Comparison of ENCODE assay signal across 1 cellular context in the genomic region with DNA sequence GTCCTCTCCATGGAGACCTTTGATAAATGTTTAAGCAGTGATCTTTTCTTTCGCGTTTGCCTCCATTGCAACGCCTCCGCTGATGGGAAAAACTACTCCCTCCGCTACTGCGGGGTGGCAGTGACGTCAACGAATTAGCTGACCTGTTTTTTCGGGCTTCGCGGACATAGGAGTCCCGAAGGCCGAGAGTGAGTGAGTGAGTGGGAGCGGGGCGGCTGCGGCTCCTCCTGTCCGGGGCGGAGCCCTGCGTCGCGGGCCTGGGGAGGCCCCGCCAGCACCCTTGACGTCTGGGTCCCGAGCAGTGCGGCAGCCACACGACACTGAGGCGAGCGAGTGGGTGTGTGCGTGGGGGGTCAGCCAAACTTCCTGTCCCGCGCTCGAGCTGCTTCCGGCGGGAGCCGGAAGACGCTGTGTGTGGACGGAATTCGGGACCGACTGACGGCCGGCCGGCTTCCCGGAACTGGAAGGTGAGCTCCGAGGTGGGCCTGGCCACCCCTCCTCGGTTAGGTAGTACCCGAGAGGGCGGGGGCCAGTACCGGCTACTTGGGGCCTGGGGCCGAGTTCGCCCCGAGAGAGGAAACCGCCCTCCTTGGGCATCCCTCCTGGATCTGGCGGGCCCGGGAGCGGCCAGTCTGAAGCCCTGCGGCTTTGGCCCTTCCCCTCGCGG.
A peak's percentile ranks its signal among the peaks of the same experiment; 100 is the strongest.
TF ChIP-seq lines count a peak whose summit lies in the region.

A gene with protein sequence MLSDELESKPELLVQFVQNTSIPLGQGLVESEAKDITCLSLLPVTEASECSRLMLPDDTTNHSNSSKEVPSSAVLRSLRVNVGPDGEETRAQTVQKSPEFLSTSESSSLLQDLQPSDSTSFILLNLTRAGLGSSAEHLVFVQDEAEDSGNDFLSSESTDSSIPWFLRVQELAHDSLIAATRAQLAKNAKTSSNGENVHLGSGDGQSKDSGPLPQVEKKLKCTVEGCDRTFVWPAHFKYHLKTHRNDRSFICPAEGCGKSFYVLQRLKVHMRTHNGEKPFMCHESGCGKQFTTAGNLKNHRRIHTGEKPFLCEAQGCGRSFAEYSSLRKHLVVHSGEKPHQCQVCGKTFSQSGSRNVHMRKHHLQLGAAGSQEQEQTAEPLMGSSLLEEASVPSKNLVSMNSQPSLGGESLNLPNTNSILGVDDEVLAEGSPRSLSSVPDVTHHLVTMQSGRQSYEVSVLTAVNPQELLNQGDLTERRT (plus strand): TSS at position 411 of the 667 bp plus-strand sequence. CDS start 5,317 bp downstream, outside the sequence.

TF ChIP-seq in K562, 482 proteins besides CTCF, POLR2A, EP300 and RAD21 (continued from another document and continues in another):
- TF ChIP-seq UBTF (IDR thresholded peaks at IDR 0.05; ENCODE audit: borderline replicate concordance in 1 of 2, low read depth in 2 of 2, low read length in 2 of 2): peak; percentile 71 to 97; a peak in 3 of 4 replicates
- TF ChIP-seq ZNF77 (CRISPR knock-in tag; IDR thresholded peaks at IDR 0.05): no peak
- TF ChIP-seq SIN3B (IDR thresholded peaks at IDR 0.05; ENCODE audit: low read depth): peak; percentile 76
- no peak for TF ChIP-seq COPS2 (conservative IDR thresholded peaks at IDR 0.05)
- peak; percentile 71 for TF ChIP-seq HCFC1 (IDR thresholded peaks at IDR 0.05; ENCODE audit: low read depth, low read length)
- peak; percentile 87 for TF ChIP-seq JUND (IDR thresholded peaks at IDR 0.05; ENCODE audit: borderline replicate concordance, low read depth, low read length)
- peak; percentile 77; the same call in 1 of the 3 replicates for TF ChIP-seq JUND (tag; IDR thresholded peaks at IDR 0.05; ENCODE audit: borderline replicate concordance, low read depth, low read length)
- TF ChIP-seq FOXO4 (CRISPR knock-in tag; IDR thresholded peaks at IDR 0.05): no peak
- TF ChIP-seq OTX1 (CRISPR knock-in tag; IDR thresholded peaks at IDR 0.05): no peak
- TF ChIP-seq PHTF2 (CRISPR knock-in tag; IDR thresholded peaks at IDR 0.05): no peak
- TF ChIP-seq POLR2G (IDR thresholded peaks at IDR 0.05; ENCODE audit: low read depth, low read length): peak; percentile 92
- no peak for TF ChIP-seq ZNF324 (CRISPR knock-in tag; IDR thresholded peaks at IDR 0.05)
- peak; percentile 68 for TF ChIP-seq RBM22 (IDR thresholded peaks at IDR 0.05; ENCODE audit: low read depth, low read length, poor library complexity, severe bottlenecking)
- TF ChIP-seq PTBP1 (IDR thresholded peaks at IDR 0.05; ENCODE audit: low read depth, low read length): no peak
- TF ChIP-seq SOX6 (IDR thresholded peaks at IDR 0.05): peak; percentile 20
- TF ChIP-seq PML (IDR thresholded peaks at IDR 0.05; ENCODE audit: low read length): peak; percentile 33; the same call in 1 of the 2 replicates
- TF ChIP-seq, protein P1, sequence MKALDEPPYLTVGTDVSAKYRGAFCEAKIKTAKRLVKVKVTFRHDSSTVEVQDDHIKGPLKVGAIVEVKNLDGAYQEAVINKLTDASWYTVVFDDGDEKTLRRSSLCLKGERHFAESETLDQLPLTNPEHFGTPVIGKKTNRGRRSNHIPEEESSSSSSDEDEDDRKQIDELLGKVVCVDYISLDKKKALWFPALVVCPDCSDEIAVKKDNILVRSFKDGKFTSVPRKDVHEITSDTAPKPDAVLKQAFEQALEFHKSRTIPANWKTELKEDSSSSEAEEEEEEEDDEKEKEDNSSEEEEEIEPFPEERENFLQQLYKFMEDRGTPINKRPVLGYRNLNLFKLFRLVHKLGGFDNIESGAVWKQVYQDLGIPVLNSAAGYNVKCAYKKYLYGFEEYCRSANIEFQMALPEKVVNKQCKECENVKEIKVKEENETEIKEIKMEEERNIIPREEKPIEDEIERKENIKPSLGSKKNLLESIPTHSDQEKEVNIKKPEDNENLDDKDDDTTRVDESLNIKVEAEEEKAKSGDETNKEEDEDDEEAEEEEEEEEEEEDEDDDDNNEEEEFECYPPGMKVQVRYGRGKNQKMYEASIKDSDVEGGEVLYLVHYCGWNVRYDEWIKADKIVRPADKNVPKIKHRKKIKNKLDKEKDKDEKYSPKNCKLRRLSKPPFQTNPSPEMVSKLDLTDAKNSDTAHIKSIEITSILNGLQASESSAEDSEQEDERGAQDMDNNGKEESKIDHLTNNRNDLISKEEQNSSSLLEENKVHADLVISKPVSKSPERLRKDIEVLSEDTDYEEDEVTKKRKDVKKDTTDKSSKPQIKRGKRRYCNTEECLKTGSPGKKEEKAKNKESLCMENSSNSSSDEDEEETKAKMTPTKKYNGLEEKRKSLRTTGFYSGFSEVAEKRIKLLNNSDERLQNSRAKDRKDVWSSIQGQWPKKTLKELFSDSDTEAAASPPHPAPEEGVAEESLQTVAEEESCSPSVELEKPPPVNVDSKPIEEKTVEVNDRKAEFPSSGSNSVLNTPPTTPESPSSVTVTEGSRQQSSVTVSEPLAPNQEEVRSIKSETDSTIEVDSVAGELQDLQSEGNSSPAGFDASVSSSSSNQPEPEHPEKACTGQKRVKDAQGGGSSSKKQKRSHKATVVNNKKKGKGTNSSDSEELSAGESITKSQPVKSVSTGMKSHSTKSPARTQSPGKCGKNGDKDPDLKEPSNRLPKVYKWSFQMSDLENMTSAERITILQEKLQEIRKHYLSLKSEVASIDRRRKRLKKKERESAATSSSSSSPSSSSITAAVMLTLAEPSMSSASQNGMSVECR (CRISPR knock-in tag; IDR thresholded peaks at IDR 0.05): peak; percentile 79
- TF ChIP-seq, protein P2, sequence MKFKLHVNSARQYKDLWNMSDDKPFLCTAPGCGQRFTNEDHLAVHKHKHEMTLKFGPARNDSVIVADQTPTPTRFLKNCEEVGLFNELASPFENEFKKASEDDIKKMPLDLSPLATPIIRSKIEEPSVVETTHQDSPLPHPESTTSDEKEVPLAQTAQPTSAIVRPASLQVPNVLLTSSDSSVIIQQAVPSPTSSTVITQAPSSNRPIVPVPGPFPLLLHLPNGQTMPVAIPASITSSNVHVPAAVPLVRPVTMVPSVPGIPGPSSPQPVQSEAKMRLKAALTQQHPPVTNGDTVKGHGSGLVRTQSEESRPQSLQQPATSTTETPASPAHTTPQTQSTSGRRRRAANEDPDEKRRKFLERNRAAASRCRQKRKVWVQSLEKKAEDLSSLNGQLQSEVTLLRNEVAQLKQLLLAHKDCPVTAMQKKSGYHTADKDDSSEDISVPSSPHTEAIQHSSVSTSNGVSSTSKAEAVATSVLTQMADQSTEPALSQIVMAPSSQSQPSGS (CRISPR knock-in tag; IDR thresholded peaks at IDR 0.05): peak; percentile 63; the same call in 1 of the 2 replicates
- peak; percentile 94 for TF ChIP-seq CREM (IDR thresholded peaks at IDR 0.05; ENCODE audit: low read depth)
- no peak for TF ChIP-seq ZNF23 (CRISPR knock-in tag; IDR thresholded peaks at IDR 0.05)
- peak; percentile 92 for TF ChIP-seq HES1 (IDR thresholded peaks at IDR 0.05; ENCODE audit: low read depth)
- TF ChIP-seq, protein P3, sequence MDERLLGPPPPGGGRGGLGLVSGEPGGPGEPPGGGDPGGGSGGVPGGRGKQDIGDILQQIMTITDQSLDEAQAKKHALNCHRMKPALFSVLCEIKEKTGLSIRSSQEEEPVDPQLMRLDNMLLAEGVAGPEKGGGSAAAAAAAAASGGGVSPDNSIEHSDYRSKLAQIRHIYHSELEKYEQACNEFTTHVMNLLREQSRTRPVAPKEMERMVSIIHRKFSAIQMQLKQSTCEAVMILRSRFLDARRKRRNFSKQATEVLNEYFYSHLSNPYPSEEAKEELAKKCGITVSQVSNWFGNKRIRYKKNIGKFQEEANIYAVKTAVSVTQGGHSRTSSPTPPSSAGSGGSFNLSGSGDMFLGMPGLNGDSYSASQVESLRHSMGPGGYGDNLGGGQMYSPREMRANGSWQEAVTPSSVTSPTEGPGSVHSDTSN (CRISPR knock-in tag; IDR thresholded peaks at IDR 0.05; ENCODE audit: low read depth): no peak
- TF ChIP-seq, protein P3 (tag; conservative IDR thresholded peaks at IDR 0.05; ENCODE audit: low read depth): no peak
- TF ChIP-seq KDM4B (IDR thresholded peaks at IDR 0.05; ENCODE audit: borderline replicate concordance in 2 of 2, low read depth in 1 of 2): peak in 1 of 2 experiments; percentile 44; a peak in 1 of 4 replicates
- TF ChIP-seq, protein P4, sequence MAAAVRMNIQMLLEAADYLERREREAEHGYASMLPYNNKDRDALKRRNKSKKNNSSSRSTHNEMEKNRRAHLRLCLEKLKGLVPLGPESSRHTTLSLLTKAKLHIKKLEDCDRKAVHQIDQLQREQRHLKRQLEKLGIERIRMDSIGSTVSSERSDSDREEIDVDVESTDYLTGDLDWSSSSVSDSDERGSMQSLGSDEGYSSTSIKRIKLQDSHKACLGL (CRISPR knock-in tag; IDR thresholded peaks at IDR 0.05; ENCODE audit: borderline replicate concordance, poor library complexity, severe bottlenecking): no peak
- no peak for TF ChIP-seq HEY1 (CRISPR knock-in tag; IDR thresholded peaks at IDR 0.05; ENCODE audit: borderline replicate concordance)
- TF ChIP-seq STAT5A (IDR thresholded peaks at IDR 0.05; ENCODE audit: borderline replicate concordance, low read length): no peak
- TF ChIP-seq, protein P5, sequence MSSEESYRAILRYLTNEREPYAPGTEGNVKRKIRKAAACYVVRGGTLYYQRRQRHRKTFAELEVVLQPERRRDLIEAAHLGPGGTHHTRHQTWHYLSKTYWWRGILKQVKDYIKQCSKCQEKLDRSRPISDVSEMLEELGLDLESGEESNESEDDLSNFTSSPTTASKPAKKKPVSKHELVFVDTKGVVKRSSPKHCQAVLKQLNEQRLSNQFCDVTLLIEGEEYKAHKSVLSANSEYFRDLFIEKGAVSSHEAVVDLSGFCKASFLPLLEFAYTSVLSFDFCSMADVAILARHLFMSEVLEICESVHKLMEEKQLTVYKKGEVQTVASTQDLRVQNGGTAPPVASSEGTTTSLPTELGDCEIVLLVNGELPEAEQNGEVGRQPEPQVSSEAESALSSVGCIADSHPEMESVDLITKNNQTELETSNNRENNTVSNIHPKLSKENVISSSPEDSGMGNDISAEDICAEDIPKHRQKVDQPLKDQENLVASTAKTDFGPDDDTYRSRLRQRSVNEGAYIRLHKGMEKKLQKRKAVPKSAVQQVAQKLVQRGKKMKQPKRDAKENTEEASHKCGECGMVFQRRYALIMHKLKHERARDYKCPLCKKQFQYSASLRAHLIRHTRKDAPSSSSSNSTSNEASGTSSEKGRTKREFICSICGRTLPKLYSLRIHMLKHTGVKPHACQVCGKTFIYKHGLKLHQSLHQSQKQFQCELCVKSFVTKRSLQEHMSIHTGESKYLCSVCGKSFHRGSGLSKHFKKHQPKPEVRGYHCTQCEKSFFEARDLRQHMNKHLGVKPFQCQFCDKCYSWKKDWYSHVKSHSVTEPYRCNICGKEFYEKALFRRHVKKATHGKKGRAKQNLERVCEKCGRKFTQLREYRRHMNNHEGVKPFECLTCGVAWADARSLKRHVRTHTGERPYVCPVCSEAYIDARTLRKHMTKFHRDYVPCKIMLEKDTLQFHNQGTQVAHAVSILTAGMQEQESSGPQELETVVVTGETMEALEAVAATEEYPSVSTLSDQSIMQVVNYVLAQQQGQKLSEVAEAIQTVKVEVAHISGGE (CRISPR knock-in tag; IDR thresholded peaks at IDR 0.05): peak; percentile 88 to 98 (median 97)
- no peak for TF ChIP-seq DIDO1 (tag; IDR thresholded peaks at IDR 0.05; ENCODE audit: low read depth)
- peak; percentile 83 for TF ChIP-seq MYC (IDR thresholded peaks at IDR 0.05; ENCODE audit: low read depth, low read length)
- TF ChIP-seq MYC (CRISPR knock-in tag; IDR thresholded peaks at IDR 0.05; ENCODE audit: borderline replicate concordance, low read depth): no peak
- no peak for TF ChIP-seq PTTG1 (tag; IDR thresholded peaks at IDR 0.05; ENCODE audit: low read depth)
- TF ChIP-seq ZZZ3 (IDR thresholded peaks at IDR 0.05): 0 out of 2 replicates have a peak, but pooled peaks have one; percentile 48
- 0 out of 2 replicates have a peak, but pooled peaks have one; percentile 21 for TF ChIP-seq ZNF766 (CRISPR knock-in tag; conservative IDR thresholded peaks at IDR 0.05)
- peak; percentile 66 for TF ChIP-seq FIP1L1 (IDR thresholded peaks at IDR 0.05; ENCODE audit: low read depth, low read length, poor library complexity, severe bottlenecking)
- no peak for TF ChIP-seq PPARD (CRISPR knock-in tag; IDR thresholded peaks at IDR 0.05)
- no peak for TF ChIP-seq ZBED1 (IDR thresholded peaks at IDR 0.05)
- TF ChIP-seq SUPT5H (IDR thresholded peaks at IDR 0.05): peak; percentile 64
